7 cellular contexts compared by ENCODE assay signal in the genomic region with DNA sequence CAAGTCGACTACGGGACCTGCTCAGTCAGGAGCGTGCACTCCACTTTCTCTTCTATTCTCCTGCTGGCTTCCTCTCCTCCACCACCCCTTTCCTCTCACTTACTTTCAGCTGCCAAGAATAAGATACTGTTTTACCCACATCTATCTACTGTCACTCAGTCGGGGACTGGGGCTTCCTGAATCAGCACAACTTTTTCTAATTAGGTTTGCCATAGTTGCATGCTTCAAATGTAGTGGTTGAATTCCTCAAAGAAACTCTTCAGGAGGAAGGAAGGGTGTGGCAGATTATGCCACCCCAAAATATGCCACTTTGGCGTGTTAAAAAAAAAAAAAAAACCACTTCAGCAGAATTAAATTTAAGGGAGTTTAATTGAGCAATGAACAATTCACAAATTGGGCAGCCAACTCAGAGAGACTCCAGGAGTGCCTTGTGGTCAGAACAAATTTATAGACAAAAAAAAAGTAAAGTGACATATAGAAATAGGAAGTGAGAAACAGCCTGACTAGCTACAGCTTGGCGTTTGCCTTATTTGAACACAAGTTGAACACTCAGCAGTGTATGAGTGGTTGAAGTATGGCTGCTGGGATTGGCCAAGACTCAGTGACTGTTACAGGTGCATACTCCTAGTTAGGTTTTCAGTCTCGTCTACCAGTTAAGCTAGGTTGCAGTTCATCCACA. TPM values are rescaled to one million over a fixed set of nuclear protein-coding genes. Genes with fewer than 3 reads are reported as not detected.
A peak's percentile ranks its signal among the peaks of the same experiment; 100 is the strongest.
DNase-seq lines count a peak whose midpoint lies in the region; ATAC-seq and TF ChIP-seq lines count a peak whose summit lies in the region.

No MANE protein-coding gene starts in this region.

- H3K9me3 ChIP-seq in OCI-LY3 (ENCODE audit: insufficient read depth, low read length), result no peaks in the 10 kb centered on the region
- no peaks in the 10 kb centered on the region for H3K9me3 ChIP-seq in body of pancreas
- no peaks in the 10 kb centered on the region for H3K9me3 ChIP-seq in PC-3 (ENCODE audit: low read length)

- H3K4me1 Mint-ChIP-seq in natural killer cell treated with Interleukin-12 subunit alpha and Interleukin-12 subunit beta and Interleukin-15 and Interleukin-18, amount 100 ng/mL, for 72 hours (ENCODE audit: low read depth in 2 of 2), result peaks cover 26 to 27% of the 10 kb centered on the region in 2 donors

- peak overlapping the region; percentile 70 for H3K27ac ChIP-seq in OCI-LY3 (ENCODE audit: low read length)
- H3K27ac ChIP-seq in body of pancreas, result no peak overlapping the region
- no peak overlapping the region for H3K27ac ChIP-seq in PC-3 (ENCODE audit: low read length)

- no peak for TF ChIP-seq POLR2A in body of pancreas (IDR thresholded peaks at IDR 0.05)

- no peaks in the 10 kb centered on the region for H3K9me2 ChIP-seq in PC-3 (replicated peaks; ENCODE audit: low read length)

- H3K36me3 Mint-ChIP-seq in natural killer cell treated with Interleukin-12 subunit alpha and Interleukin-12 subunit beta and Interleukin-15 and Interleukin-18, amount 100 ng/mL, for 72 hours, result no peaks in the 10 kb centered on the region

- H3K9ac ChIP-seq in OCI-LY3 (ENCODE audit: low read length) (peak overlapping the region; percentile 61), PC-3 (ENCODE audit: low read length) (no peak overlapping the region)

- 49 to 54% methylated on average over 7 of the region's 7 CpGs for WGBS in body of pancreas, 2 donors

- H4K20me1 ChIP-seq in OCI-LY3 (ENCODE audit: insufficient read depth, low read length) (no peaks in the 10 kb centered on the region), PC-3 (ENCODE audit: low read length) (no peaks in the 10 kb centered on the region)

- H3K27me3 Mint-ChIP-seq in natural killer cell treated with Interleukin-12 subunit alpha and Interleukin-12 subunit beta and Interleukin-15 and Interleukin-18, amount 100 ng/mL, for 72 hours, result peaks cover 0 to 7% of the 10 kb centered on the region in 2 donors

- no peak for DNase-seq in natural killer cell treated with Interleukin-12 subunit alpha and Interleukin-12 subunit beta and Interleukin-15 and Interleukin-18, amount 100 ng/mL, for 72 hours (ENCODE audit: low spot score)
- DNase-seq in body of pancreas, result no peak
- DNase-seq in PC-3, result no peak
- no peak for DNase-seq in SW480 (ENCODE audit: low spot score)

- no peaks in the 10 kb centered on the region for H3F3A ChIP-seq in PC-3 (ENCODE audit: low read length, unreplicated experiment)

- H3K36me3 ChIP-seq in OCI-LY3 (replicated peaks; ENCODE audit: low read depth, low read length), result no peaks in the 10 kb centered on the region
- no peaks in the 10 kb centered on the region for H3K36me3 ChIP-seq in body of pancreas (replicated peaks in 1 of 2; ENCODE audit: insufficient read depth in 1 of 2, low read depth in 2 of 2)
- no peaks in the 10 kb centered on the region for H3K36me3 ChIP-seq in PC-3 (ENCODE audit: low read depth, low read length)

- H3K4me1 ChIP-seq in OCI-LY3 (ENCODE audit: low read length) (peaks cover 38% of the 10 kb centered on the region), body of pancreas (peaks cover 5% of the 10 kb centered on the region), PC-3 (ENCODE audit: insufficient read depth, low read length) (no peaks in the 10 kb centered on the region)

- CTCF ChIA-PET in PC-3 (lab: Charles Lee), result interaction anchor here (0.6 kb wide), 1 partner anchor 605 kb away, joined by 3 read pairs; no protein-coding TSS in a partner anchor

- no peaks in the 10 kb centered on the region for H3K79me2 ChIP-seq in OCI-LY3 (ENCODE audit: low read length)
- no peaks in the 10 kb centered on the region for H3K79me2 ChIP-seq in PC-3 (ENCODE audit: low read length)

- peak overlapping the region; percentile 58 for H3K4me3 Mint-ChIP-seq in natural killer cell treated with Interleukin-12 subunit alpha and Interleukin-12 subunit beta and Interleukin-15 and Interleukin-18, amount 100 ng/mL, for 72 hours

- POLR2A ChIA-PET in PC-3 (lab: Charles Lee; ENCODE audit: unreplicated experiment), result no interaction called here

- H3K4me3 ChIP-seq in OCI-LY3 (ENCODE audit: low read length) (peak overlapping the region; percentile 54), body of pancreas (no peak overlapping the region), PC-3 (ENCODE audit: low read length) (no peak overlapping the region)

- peak; percentile 83 for ATAC-seq in GM18909 (IDR thresholded peaks at IDR 0.05; ENCODE audit: poor library complexity, unreplicated experiment)
- ATAC-seq in HG02884 (IDR thresholded peaks at IDR 0.05; ENCODE audit: unreplicated experiment), result peak; percentile 67
- peak; percentile 64 to 75 for ATAC-seq in natural killer cell treated with Interleukin-12 subunit alpha and Interleukin-12 subunit beta and Interleukin-15 and Interleukin-18, amount 100 ng/mL, for 72 hours
- no peak for ATAC-seq in body of pancreas
- no peak for ATAC-seq in PC-3

- no TSS peak for BruUV-seq in PC-3 (replicated peaks; lab: Mats Ljungman, UMichigan)

- no peak for TF ChIP-seq CTCF in OCI-LY3 (IDR thresholded peaks at IDR 0.05; ENCODE audit: low read depth, low read length)
- no peak for TF ChIP-seq CTCF in body of pancreas (IDR thresholded peaks at IDR 0.05)
- no peak for TF ChIP-seq CTCF in PC-3 (conservative IDR thresholded peaks at IDR 0.05; ENCODE audit: low read depth, low read length)

- H3K4me2 ChIP-seq in OCI-LY3 (ENCODE audit: low read length) (peak overlapping the region; percentile 64), PC-3 (ENCODE audit: low read length) (no peak overlapping the region)

- peak overlapping the region; percentile 91 for H2AFZ ChIP-seq in OCI-LY3 (ENCODE audit: low read depth, low read length)
- H2AFZ ChIP-seq in PC-3 (ENCODE audit: low read length), result no peak overlapping the region

- no peaks in the 10 kb centered on the region for H3K9me3 Mint-ChIP-seq in natural killer cell treated with Interleukin-12 subunit alpha and Interleukin-12 subunit beta and Interleukin-15 and Interleukin-18, amount 100 ng/mL, for 72 hours

- intact Hi-C loops in body of pancreas (cut with DNase I), result no loop called here
- intact Hi-C loops in PC-3 (cut with micrococcal nuclease), result loop anchor here (5.0 kb wide), 2 partner anchors 495 to 725 kb away; no protein-coding TSS in a partner anchor

- H3K27ac Mint-ChIP-seq in natural killer cell treated with Interleukin-12 subunit alpha and Interleukin-12 subunit beta and Interleukin-15 and Interleukin-18, amount 100 ng/mL, for 72 hours, result peak overlapping the region; percentile 51 to 74

- H3K27me3 ChIP-seq in OCI-LY3 (ENCODE audit: low read depth, low read length) (0 out of 2 replicates have a peak, but pooled peaks cover 3% of the 10 kb centered on the region), body of pancreas (no peaks in the 10 kb centered on the region), PC-3 (ENCODE audit: low read length) (no peaks in the 10 kb centered on the region)

RNA-seq across cellular contexts. Expression of a gene that starts 32.5 kb away (rescaled TPM):
- 1 to 10 TPM; 3.2 to 5.5 TPM for total RNA-seq in natural killer cell treated with Interleukin-12 subunit alpha and Interleukin-12 subunit beta and Interleukin-15 and Interleukin-18, amount 100 ng/mL, for 72 hours
- total RNA-seq in body of pancreas (10 to 100 TPM; 10.4 to 11.5 TPM), PC-3 (2014; rRNA removed) (2.4 and 2.6 TPM in 2 replicates)

Comparison
In these comparisons a context has a peak if more than half of its experiments do, and no peak if none do; other contexts are left out.
1. ATAC-seq: peak in GM18909 (single experiment), HG02884 (single experiment) and natural killer cell treated with Interleukin-12 subunit alpha and Interleukin-12 subunit beta and Interleukin-15 and Interleukin-18, amount 100 ng/mL, for 72 hours (2 of 2); none in body of pancreas (single experiment) and PC-3 (single experiment).